ENCODE assay signal across 8 cellular contexts in genomic region chr20:48657426-48658197, GRCh38.
DNase-seq lines count a peak whose midpoint lies in the region; ATAC-seq and TF ChIP-seq lines count a peak whose summit lies in the region.

No MANE protein-coding gene starts in this region.

- peaks cover 17% of the 10 kb centered on the region for H3K36me3 Mint-ChIP-seq in activated naive CD8-positive, alpha-beta T cell

- no peaks in the 10 kb centered on the region for H4K20me1 ChIP-seq in SU-DHL-6 (ENCODE audit: low read depth, low read length)

- peak overlapping the region; percentile 68 for H3K27ac Mint-ChIP-seq in activated naive CD8-positive, alpha-beta T cell

- H3K9ac ChIP-seq in SU-DHL-6 (ENCODE audit: low read length), result no peak overlapping the region

- no peaks in the 10 kb centered on the region for H3K79me2 ChIP-seq in SU-DHL-6 (ENCODE audit: insufficient read depth, low read length)

- H3K4me3 ChIP-seq in SU-DHL-6 (ENCODE audit: insufficient read depth, low read length, poor library complexity, severe bottlenecking) (no peak overlapping the region), prostate gland (no peak overlapping the region), aorta (ENCODE audit: low read length in 2 of 2) (no peak overlapping the region)

- H3K9me3 ChIP-seq in SU-DHL-6 (ENCODE audit: insufficient read depth, low read length) (no peaks in the 10 kb centered on the region), prostate gland (no peaks in the 10 kb centered on the region), aorta (ENCODE audit: control insufficient read depth, low read length) (no peaks in the 10 kb centered on the region)

- WGBS in prostate gland, result 65% methylated on average over 21 of the region's 21 CpGs
- WGBS in aorta, 2 donors, result 63 to 67% methylated on average over 21 of the region's 21 CpGs

- H3K27ac ChIP-seq in SU-DHL-6 (ENCODE audit: low read depth, low read length), result no peak overlapping the region
- H3K27ac ChIP-seq in prostate gland, result peak overlapping the region in 1 of 2 donors; percentile 54
- no peak overlapping the region for H3K27ac ChIP-seq in aorta (ENCODE audit: low read depth in 1 of 2, low read length in 2 of 2)

- H3K36me3 ChIP-seq in SU-DHL-6 (ENCODE audit: low read length) (no peaks in the 10 kb centered on the region), prostate gland (no peaks in the 10 kb centered on the region), aorta (ENCODE audit: control insufficient read depth in 1 of 2, insufficient read depth in 2 of 2, low read length in 1 of 2) (peaks cover 0 to 5% of the 10 kb centered on the region in 2 donors)

- TF ChIP-seq POLR2A in prostate gland (IDR thresholded peaks at IDR 0.05), result no peak

- peaks cover 13% of the 10 kb centered on the region for H3K4me1 Mint-ChIP-seq in activated naive CD8-positive, alpha-beta T cell (ENCODE audit: low read depth)

- H3K4me1 ChIP-seq in prostate gland (replicated peaks), result peaks cover 11% of the 10 kb centered on the region
- peaks cover 0 to 7% of the 10 kb centered on the region in 2 donors for H3K4me1 ChIP-seq in aorta (ENCODE audit: control insufficient read depth in 1 of 2, insufficient read depth in 2 of 2, low read length in 2 of 2)

- intact Hi-C loops in head of caudate nucleus (cut with DNase I) (loop anchor here (2.0 to 5.0 kb wide), 5 partner anchors 70 to 247 kb away; no protein-coding TSS in a partner anchor), prostate gland (cut with DNase I) (loop anchor here (1.0 to 5.0 kb wide), 2 partner anchors 170 to 248 kb away; partner anchors contain the start of gene PREX1), aorta (cut with DNase I) (loop anchor here (1.0 to 5.0 kb wide), 3 partner anchors 169 to 248 kb away; partner anchors contain the start of gene PREX1 (in 2 of the 2))

- TF ChIP-seq CTCF in SU-DHL-6 (IDR thresholded peaks at IDR 0.05; ENCODE audit: insufficient read depth, low read length, poor library complexity, severe bottlenecking) (peak; percentile 76), prostate gland (IDR thresholded peaks at IDR 0.05) (peak; percentile 91 to 98 (median 96))

- DNase-seq in EL (peak; percentile 73), MV-4-11 (lab: John Stamatoyannopoulos, UW) (peak; percentile 59), head of caudate nucleus (peak; percentile 57 to 94 (median 86)), prostate gland (ENCODE audit: low spot score) (peak; percentile 78), aorta (peak in 1 of 2 donors; percentile 77), GOT3 (lab: John Stamatoyannopoulos, UW) (no peak)

- H3K9me3 Mint-ChIP-seq in activated naive CD8-positive, alpha-beta T cell (ENCODE audit: low read depth), result peaks cover 3% of the 10 kb centered on the region

- no peaks in the 10 kb centered on the region for H3F3A ChIP-seq in SU-DHL-6 (ENCODE audit: insufficient read depth)

- H3K9me2 ChIP-seq in SU-DHL-6 (replicated peaks; ENCODE audit: insufficient read depth, low read length), result no peaks in the 10 kb centered on the region

- no peak overlapping the region for H2AFZ ChIP-seq in SU-DHL-6 (ENCODE audit: low read depth, low read length, severe bottlenecking)

- no peaks in the 10 kb centered on the region for H3K27me3 Mint-ChIP-seq in activated naive CD8-positive, alpha-beta T cell

- no peak overlapping the region for H3K4me3 Mint-ChIP-seq in activated naive CD8-positive, alpha-beta T cell

- H3K4me2 ChIP-seq in SU-DHL-6 (ENCODE audit: low read depth, low read length, poor library complexity, severe bottlenecking), result no peak overlapping the region

- peak; percentile 87 for ATAC-seq in aorta (ENCODE audit: low FRiP score)

- no peaks in the 10 kb centered on the region for H3K27me3 ChIP-seq in SU-DHL-6 (ENCODE audit: low read length)
- H3K27me3 ChIP-seq in prostate gland (replicated peaks; ENCODE audit: insufficient read depth), result no peaks in the 10 kb centered on the region
- no peaks in the 10 kb centered on the region for H3K27me3 ChIP-seq in aorta (ENCODE audit: control insufficient read depth in 1 of 2, insufficient read depth in 2 of 2, low read length in 1 of 2)
